ENCODE assay signal across 21 cellular contexts in genomic region chr2:120785228-120785966, GRCh38. TPM values are rescaled to one million over a fixed set of nuclear protein-coding genes. Genes with fewer than 3 reads are reported as not detected.
DNase-seq lines count a peak whose midpoint lies in the region; ATAC-seq, FAIRE-seq and TF ChIP-seq lines count a peak whose summit lies in the region.
"Had no signal": no experiment of that assay in that cellular context is flagged by ENCODE, and none has a peak within 500 bp of the region (broad histone marks: within the 10 kb centered on the region; RNA-seq: fewer than 3 reads in every experiment).

No MANE protein-coding gene starts in this region.

- intact Hi-C loops in prostate gland (cut with DNase I): loop anchor here (5.0 kb wide), 1 partner anchor 82 kb away; no protein-coding TSS in a partner anchor

- peaks cover 2% of the 10 kb centered on the region for H3K27me3 ChIP-seq in bronchial epithelial cell (ENCODE audit: control insufficient read depth, insufficient read depth, low read length)
- no peaks in the 10 kb centered on the region for H3K27me3 ChIP-seq in iPS DF 6.9 (ENCODE audit: control insufficient read depth, insufficient read depth, low read length)
- no peaks in the 10 kb centered on the region for H3K27me3 ChIP-seq in prostate gland (replicated peaks; ENCODE audit: insufficient read depth)
- H3K27me3 ChIP-seq: MG63 had no signal

- H3K27ac Mint-ChIP-seq in activated CD8-positive, alpha-beta memory T cell treated with anti-CD3 and anti-CD28 coated beads, Interleukin-2, amount 10 ng/mL, durations not matched to agents 7 days and 5 days: no peak overlapping the region
- H3K27ac Mint-ChIP-seq: CD8-positive, alpha-beta T cell had no signal

- DNase-seq in bronchial epithelial cell (ENCODE audit: low read depth) (peak; percentile 22), iPS DF 6.9 (ENCODE audit: low read depth, low spot score) (no peak), prostate gland (ENCODE audit: low spot score) (peak; percentile 64)
- no peak for DNase-seq in activated CD8-positive, alpha-beta memory T cell treated with anti-CD3 and anti-CD28 coated beads, Interleukin-2, amount 10 ng/mL, durations not matched to agents 7 days and 5 days
- DNase-seq: CD8-positive, alpha-beta T cell; DMS79; GOT3; IMR-90; Karpas-422; MG63; NCI-H1105; NCI-H1694; NCI-H2107; NCI-H226; NCI-H526 treated with DMSO at 0.1 percent for 48 hours; NK-92 treated with Interleukin-12 subunit alpha and Interleukin-12 subunit beta, amount 100 ng/mL, for 24 hours had no signal

- H3K36me3 Mint-ChIP-seq in activated CD8-positive, alpha-beta memory T cell treated with anti-CD3 and anti-CD28 coated beads, Interleukin-2, amount 10 ng/mL, durations not matched to agents 7 days and 5 days: no peaks in the 10 kb centered on the region
- H3K36me3 Mint-ChIP-seq: CD8-positive, alpha-beta T cell had no signal

- H3K4me1 ChIP-seq in HEK293 (ENCODE audit: control insufficient read depth, insufficient read depth, low read length) (peaks cover 13% of the 10 kb centered on the region), iPS DF 6.9 (ENCODE audit: control insufficient read depth, insufficient read depth, low read length) (peaks cover 34% of the 10 kb centered on the region), prostate gland (replicated peaks) (peaks cover 10% of the 10 kb centered on the region)

- no peak for FAIRE-seq in bronchial epithelial cell (lab: Jason Lieb, UNC)

- H3K36me3 ChIP-seq in HEK293 (ENCODE audit: control insufficient read depth in 2 of 2, insufficient read depth in 1 of 2, low read length in 2 of 2) (no peaks in the 10 kb centered on the region), bronchial epithelial cell (ENCODE audit: control insufficient read depth, insufficient read depth, low read length) (no peaks in the 10 kb centered on the region), iPS DF 6.9 (ENCODE audit: control insufficient read depth, insufficient read depth, low read length) (no peaks in the 10 kb centered on the region), prostate gland (no peaks in the 10 kb centered on the region)
- H3K36me3 ChIP-seq: MG63 had no signal

- no peak for TF ChIP-seq POLR2A in prostate gland (IDR thresholded peaks at IDR 0.05)

- H3K27me3 Mint-ChIP-seq in activated CD8-positive, alpha-beta memory T cell treated with anti-CD3 and anti-CD28 coated beads, Interleukin-2, amount 10 ng/mL, durations not matched to agents 7 days and 5 days: no peaks in the 10 kb centered on the region

- H3K9me3 ChIP-seq in HEK293 (ENCODE audit: control insufficient read depth, insufficient read depth, low read depth, low read length): no peaks in the 10 kb centered on the region
- no peaks in the 10 kb centered on the region for H3K9me3 ChIP-seq in iPS DF 6.9 (ENCODE audit: control insufficient read depth, insufficient read depth, low read length)
- no peaks in the 10 kb centered on the region for H3K9me3 ChIP-seq in prostate gland
- H3K9me3 ChIP-seq: MG63 had no signal

- TF ChIP-seq CTCF in HEK293 (tag by site-specific recombination; IDR thresholded peaks at IDR 0.05) (no peak), bronchial epithelial cell (IDR thresholded peaks at IDR 0.05; ENCODE audit: insufficient read depth, low read length, severe bottlenecking) (no peak), prostate gland (IDR thresholded peaks at IDR 0.05) (no peak)

- H3K4me3 Mint-ChIP-seq in activated CD8-positive, alpha-beta memory T cell treated with anti-CD3 and anti-CD28 coated beads, Interleukin-2, amount 10 ng/mL, durations not matched to agents 7 days and 5 days: no peak overlapping the region
- H3K4me3 Mint-ChIP-seq: CD8-positive, alpha-beta T cell had no signal

- no peak overlapping the region for H3K4me3 ChIP-seq in HEK293 (ENCODE audit: low read depth, low read length)
- no peak overlapping the region for H3K4me3 ChIP-seq in bronchial epithelial cell (ENCODE audit: low read depth, low read length)
- H3K4me3 ChIP-seq in iPS DF 6.9 (ENCODE audit: low read length): no peak overlapping the region
- H3K4me3 ChIP-seq in prostate gland: no peak overlapping the region
- H3K4me3 ChIP-seq: MG63 had no signal

- H3K27ac ChIP-seq in HEK293 (ENCODE audit: extremely low read depth, low read depth, low read length): no peak overlapping the region
- H3K27ac ChIP-seq in iPS DF 6.9 (ENCODE audit: low read length): peak overlapping the region; percentile 13
- no peak overlapping the region for H3K27ac ChIP-seq in prostate gland

- POLR2A ChIA-PET in HEK293 (lab: Yijun Ruan, JAX): no interaction called here

- CTCF ChIA-PET in HEK293 (lab: Yijun Ruan, JAX): interaction anchor here (0.7 kb wide), 1 partner anchor 76 kb away, joined by 3 read pairs; no protein-coding TSS in a partner anchor
- CTCF ChIA-PET in activated CD8-positive, alpha-beta memory T cell treated with anti-CD3 and anti-CD28 coated beads, Interleukin-2, amount 10 ng/mL, durations not matched to agents 7 days and 5 days (lab: Charles Lee): no interaction called here

- peaks cover 4% of the 10 kb centered on the region for H3K4me1 Mint-ChIP-seq in activated CD8-positive, alpha-beta memory T cell treated with anti-CD3 and anti-CD28 coated beads, Interleukin-2, amount 10 ng/mL, durations not matched to agents 7 days and 5 days

- H3K9me3 Mint-ChIP-seq in activated CD8-positive, alpha-beta memory T cell treated with anti-CD3 and anti-CD28 coated beads, Interleukin-2, amount 10 ng/mL, durations not matched to agents 7 days and 5 days (ENCODE audit: low read depth): no peaks in the 10 kb centered on the region
- H3K9me3 Mint-ChIP-seq: CD8-positive, alpha-beta T cell had no signal

- WGBS in iPS DF 6.9 (ENCODE audit: insufficient coverage, insufficient read length): no CpG with 5 or more reads among the region's 10 CpGs
- 56% methylated on average over 9 of the region's 10 CpGs for WGBS in prostate gland

- no peak for ATAC-seq in GM21360 (IDR thresholded peaks at IDR 0.05; ENCODE audit: unreplicated experiment)
- no peak for ATAC-seq in GM21526 (IDR thresholded peaks at IDR 0.05; ENCODE audit: low FRiP score, unreplicated experiment)
- ATAC-seq in activated CD8-positive, alpha-beta memory T cell treated with anti-CD3 and anti-CD28 coated beads, Interleukin-2, amount 10 ng/mL, durations not matched to agents 7 days and 5 days: no peak
- ATAC-seq: CD8-positive, alpha-beta T cell had no signal

TF ChIP-seq in HEK293, 187 proteins besides CTCF, POLR2A, EP300 and RAD21:
- TF ChIP-seq ZNF530 (tag by site-specific recombination; IDR thresholded peaks at IDR 0.05; ENCODE audit: low read depth) (no peak), GLIS1 (tag by site-specific recombination; IDR thresholded peaks at IDR 0.05) (peak; percentile 52; the same call in 1 of the 2 replicates), ZIC2 (tag by site-specific recombination; IDR thresholded peaks at IDR 0.05) (peak; percentile 31), ZSCAN5A (tag by site-specific recombination; IDR thresholded peaks at IDR 0.05) (no peak), ZBTB8A (tag by site-specific recombination; IDR thresholded peaks at IDR 0.05) (no peak), ZXDB (tag by site-specific recombination; IDR thresholded peaks at IDR 0.05) (no peak)
TF ChIP-seq in HEK293: peak in this region for 2.

RNA-seq across cellular contexts. Expression of gene GLI2, which starts 49.7 kb away (rescaled TPM):
- total RNA-seq in bronchial epithelial cell (under 0.01 and 0.26 TPM in 2 replicates), prostate gland (10 to 100 TPM in 1 of 2 donors, 1 to 10 TPM in 1; 3.8 to 16.4 TPM)
- total RNA-seq in activated CD8-positive, alpha-beta memory T cell treated with anti-CD3 and anti-CD28 coated beads, Interleukin-2, amount 10 ng/mL, durations not matched to agents 7 days and 5 days: 1 to 10 TPM in 1 of 2 experiments, under 1 TPM in 1; 0.28 to 1.3 TPM
- total RNA-seq: CD8-positive, alpha-beta T cell; G401; OCI-LY7 had no signal

Comparison
In these comparisons a context has a peak if more than half of its experiments do, and no peak if none do; other contexts are left out.
1. DNase-seq: peak in bronchial epithelial cell (single experiment) and prostate gland (single experiment); none in iPS DF 6.9 (single experiment) and activated CD8-positive, alpha-beta memory T cell treated with anti-CD3 and anti-CD28 coated beads, Interleukin-2, amount 10 ng/mL, durations not matched to agents 7 days and 5 days (single experiment).